In genomic region chr14:47674546-47675238, GRCh38 we compare ENCODE assay signal across 1 cellular context.
TF ChIP-seq lines count a peak whose summit lies in the region.

No MANE protein-coding gene starts in this region.

TF ChIP-seq in IMR-90, 13 proteins besides CTCF, POLR2A, EP300 and RAD21:
- no peak for TF ChIP-seq NFE2L2 (IDR thresholded peaks at IDR 0.05; ENCODE audit: low read depth, low read length)
